1 cellular context compared by ENCODE assay signal in the genomic region with DNA sequence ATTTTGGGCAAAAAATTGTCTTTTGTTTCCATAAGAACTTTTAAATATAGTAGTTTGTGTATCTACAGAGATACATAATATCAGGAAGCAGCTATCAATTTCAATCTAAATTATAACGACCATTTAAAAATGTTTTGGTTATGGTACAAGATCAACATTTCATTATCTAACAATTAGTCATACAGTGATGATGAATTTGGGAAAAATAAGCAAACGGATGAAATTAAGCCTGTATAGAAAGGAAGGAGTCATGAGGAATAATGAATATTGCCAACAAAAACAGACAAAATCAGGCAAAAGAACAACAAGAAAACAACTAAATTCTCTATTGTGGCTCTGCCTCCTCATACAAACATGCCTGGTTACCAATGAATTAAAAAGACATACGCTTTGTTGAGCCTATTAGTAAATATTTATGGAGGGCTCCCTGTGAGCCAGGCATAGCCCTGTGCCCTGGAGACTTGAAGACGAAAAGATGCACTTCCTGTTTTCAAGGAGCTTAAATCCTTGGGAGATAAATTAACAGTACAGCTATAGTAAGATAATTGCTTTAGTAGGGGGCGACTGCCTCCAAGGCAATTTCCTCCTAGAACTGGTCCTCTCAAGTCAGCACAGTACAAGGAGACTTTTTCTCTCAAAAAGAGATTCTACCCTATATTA.
TF ChIP-seq lines count a peak whose summit lies in the region.

No MANE protein-coding gene starts in this region.

TF ChIP-seq in GM23338, 12 proteins besides CTCF, POLR2A, EP300 and RAD21:
- TF ChIP-seq, protein P1, sequence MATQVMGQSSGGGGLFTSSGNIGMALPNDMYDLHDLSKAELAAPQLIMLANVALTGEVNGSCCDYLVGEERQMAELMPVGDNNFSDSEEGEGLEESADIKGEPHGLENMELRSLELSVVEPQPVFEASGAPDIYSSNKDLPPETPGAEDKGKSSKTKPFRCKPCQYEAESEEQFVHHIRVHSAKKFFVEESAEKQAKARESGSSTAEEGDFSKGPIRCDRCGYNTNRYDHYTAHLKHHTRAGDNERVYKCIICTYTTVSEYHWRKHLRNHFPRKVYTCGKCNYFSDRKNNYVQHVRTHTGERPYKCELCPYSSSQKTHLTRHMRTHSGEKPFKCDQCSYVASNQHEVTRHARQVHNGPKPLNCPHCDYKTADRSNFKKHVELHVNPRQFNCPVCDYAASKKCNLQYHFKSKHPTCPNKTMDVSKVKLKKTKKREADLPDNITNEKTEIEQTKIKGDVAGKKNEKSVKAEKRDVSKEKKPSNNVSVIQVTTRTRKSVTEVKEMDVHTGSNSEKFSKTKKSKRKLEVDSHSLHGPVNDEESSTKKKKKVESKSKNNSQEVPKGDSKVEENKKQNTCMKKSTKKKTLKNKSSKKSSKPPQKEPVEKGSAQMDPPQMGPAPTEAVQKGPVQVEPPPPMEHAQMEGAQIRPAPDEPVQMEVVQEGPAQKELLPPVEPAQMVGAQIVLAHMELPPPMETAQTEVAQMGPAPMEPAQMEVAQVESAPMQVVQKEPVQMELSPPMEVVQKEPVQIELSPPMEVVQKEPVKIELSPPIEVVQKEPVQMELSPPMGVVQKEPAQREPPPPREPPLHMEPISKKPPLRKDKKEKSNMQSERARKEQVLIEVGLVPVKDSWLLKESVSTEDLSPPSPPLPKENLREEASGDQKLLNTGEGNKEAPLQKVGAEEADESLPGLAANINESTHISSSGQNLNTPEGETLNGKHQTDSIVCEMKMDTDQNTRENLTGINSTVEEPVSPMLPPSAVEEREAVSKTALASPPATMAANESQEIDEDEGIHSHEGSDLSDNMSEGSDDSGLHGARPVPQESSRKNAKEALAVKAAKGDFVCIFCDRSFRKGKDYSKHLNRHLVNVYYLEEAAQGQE (IDR thresholded peaks at IDR 0.05; ENCODE audit: unreplicated experiment) = no peak
- TF ChIP-seq CREB1 (CRISPR knock-in tag; IDR thresholded peaks at IDR 0.05; ENCODE audit: low read depth) = no peak
- TF ChIP-seq EZH2phosphoT487 (IDR thresholded peaks at IDR 0.05; ENCODE audit: unreplicated experiment) = no peak
- TF ChIP-seq ZNF331 (CRISPR knock-in tag; IDR thresholded peaks at IDR 0.05; ENCODE audit: low read depth) = no peak
- no peak for TF ChIP-seq JUNB (IDR thresholded peaks at IDR 0.05; ENCODE audit: unreplicated experiment)
- TF ChIP-seq, protein P2, sequence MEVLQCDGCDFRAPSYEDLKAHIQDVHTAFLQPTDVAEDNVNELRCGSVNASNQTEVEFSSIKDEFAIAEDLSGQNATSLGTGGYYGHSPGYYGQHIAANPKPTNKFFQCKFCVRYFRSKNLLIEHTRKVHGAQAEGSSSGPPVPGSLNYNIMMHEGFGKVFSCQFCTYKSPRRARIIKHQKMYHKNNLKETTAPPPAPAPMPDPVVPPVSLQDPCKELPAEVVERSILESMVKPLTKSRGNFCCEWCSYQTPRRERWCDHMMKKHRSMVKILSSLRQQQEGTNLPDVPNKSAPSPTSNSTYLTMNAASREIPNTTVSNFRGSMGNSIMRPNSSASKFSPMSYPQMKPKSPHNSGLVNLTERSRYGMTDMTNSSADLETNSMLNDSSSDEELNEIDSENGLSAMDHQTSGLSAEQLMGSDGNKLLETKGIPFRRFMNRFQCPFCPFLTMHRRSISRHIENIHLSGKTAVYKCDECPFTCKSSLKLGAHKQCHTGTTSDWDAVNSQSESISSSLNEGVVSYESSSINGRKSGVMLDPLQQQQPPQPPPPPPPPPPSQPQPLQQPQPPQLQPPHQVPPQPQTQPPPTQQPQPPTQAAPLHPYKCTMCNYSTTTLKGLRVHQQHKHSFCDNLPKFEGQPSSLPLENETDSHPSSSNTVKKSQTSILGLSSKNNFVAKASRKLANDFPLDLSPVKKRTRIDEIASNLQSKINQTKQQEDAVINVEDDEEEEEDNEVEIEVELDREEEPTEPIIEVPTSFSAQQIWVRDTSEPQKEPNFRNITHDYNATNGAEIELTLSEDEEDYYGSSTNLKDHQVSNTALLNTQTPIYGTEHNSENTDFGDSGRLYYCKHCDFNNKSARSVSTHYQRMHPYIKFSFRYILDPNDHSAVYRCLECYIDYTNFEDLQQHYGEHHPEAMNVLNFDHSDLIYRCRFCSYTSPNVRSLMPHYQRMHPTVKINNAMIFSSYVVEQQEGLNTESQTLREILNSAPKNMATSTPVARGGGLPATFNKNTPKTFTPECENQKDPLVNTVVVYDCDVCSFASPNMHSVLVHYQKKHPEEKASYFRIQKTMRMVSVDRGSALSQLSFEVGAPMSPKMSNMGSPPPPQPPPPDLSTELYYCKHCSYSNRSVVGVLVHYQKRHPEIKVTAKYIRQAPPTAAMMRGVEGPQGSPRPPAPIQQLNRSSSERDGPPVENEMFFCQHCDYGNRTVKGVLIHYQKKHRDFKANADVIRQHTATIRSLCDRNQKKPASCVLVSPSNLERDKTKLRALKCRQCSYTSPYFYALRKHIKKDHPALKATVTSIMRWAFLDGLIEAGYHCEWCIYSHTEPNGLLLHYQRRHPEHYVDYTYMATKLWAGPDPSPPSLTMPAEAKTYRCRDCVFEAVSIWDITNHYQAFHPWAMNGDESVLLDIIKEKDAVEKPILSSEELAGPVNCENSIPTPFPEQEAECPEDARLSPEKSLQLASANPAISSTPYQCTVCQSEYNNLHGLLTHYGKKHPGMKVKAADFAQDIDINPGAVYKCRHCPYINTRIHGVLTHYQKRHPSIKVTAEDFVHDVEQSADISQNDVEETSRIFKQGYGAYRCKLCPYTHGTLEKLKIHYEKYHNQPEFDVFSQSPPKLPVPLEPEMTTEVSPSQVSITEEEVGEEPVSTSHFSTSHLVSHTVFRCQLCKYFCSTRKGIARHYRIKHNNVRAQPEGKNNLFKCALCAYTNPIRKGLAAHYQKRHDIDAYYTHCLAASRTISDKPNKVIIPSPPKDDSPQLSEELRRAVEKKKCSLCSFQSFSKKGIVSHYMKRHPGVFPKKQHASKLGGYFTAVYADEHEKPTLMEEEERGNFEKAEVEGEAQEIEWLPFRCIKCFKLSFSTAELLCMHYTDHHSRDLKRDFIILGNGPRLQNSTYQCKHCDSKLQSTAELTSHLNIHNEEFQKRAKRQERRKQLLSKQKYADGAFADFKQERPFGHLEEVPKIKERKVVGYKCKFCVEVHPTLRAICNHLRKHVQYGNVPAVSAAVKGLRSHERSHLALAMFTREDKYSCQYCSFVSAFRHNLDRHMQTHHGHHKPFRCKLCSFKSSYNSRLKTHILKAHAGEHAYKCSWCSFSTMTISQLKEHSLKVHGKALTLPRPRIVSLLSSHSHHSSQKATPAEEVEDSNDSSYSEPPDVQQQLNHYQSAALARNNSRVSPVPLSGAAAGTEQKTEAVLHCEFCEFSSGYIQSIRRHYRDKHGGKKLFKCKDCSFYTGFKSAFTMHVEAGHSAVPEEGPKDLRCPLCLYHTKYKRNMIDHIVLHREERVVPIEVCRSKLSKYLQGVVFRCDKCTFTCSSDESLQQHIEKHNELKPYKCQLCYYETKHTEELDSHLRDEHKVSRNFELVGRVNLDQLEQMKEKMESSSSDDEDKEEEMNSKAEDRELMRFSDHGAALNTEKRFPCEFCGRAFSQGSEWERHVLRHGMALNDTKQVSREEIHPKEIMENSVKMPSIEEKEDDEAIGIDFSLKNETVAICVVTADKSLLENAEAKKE (CRISPR knock-in tag; IDR thresholded peaks at IDR 0.05) = no peak
- no peak for TF ChIP-seq ZNF114 (CRISPR knock-in tag; IDR thresholded peaks at IDR 0.05)
- no peak for TF ChIP-seq EZH2 (IDR thresholded peaks at IDR 0.05; ENCODE audit: low read depth, unreplicated experiment)
- no peak for TF ChIP-seq NANOG (IDR thresholded peaks at IDR 0.05; ENCODE audit: borderline replicate concordance)
- TF ChIP-seq, protein P3, sequence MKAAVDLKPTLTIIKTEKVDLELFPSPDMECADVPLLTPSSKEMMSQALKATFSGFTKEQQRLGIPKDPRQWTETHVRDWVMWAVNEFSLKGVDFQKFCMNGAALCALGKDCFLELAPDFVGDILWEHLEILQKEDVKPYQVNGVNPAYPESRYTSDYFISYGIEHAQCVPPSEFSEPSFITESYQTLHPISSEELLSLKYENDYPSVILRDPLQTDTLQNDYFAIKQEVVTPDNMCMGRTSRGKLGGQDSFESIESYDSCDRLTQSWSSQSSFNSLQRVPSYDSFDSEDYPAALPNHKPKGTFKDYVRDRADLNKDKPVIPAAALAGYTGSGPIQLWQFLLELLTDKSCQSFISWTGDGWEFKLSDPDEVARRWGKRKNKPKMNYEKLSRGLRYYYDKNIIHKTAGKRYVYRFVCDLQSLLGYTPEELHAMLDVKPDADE (IDR thresholded peaks at IDR 0.05) = no peak
- TF ChIP-seq STAT1 (IDR thresholded peaks at IDR 0.05; ENCODE audit: unreplicated experiment) = no peak
- no peak for TF ChIP-seq POLR2AphosphoS5 (IDR thresholded peaks at IDR 0.05; ENCODE audit: low read depth)
